ENCODE assay signal across 16 cellular contexts in the genomic region with DNA sequence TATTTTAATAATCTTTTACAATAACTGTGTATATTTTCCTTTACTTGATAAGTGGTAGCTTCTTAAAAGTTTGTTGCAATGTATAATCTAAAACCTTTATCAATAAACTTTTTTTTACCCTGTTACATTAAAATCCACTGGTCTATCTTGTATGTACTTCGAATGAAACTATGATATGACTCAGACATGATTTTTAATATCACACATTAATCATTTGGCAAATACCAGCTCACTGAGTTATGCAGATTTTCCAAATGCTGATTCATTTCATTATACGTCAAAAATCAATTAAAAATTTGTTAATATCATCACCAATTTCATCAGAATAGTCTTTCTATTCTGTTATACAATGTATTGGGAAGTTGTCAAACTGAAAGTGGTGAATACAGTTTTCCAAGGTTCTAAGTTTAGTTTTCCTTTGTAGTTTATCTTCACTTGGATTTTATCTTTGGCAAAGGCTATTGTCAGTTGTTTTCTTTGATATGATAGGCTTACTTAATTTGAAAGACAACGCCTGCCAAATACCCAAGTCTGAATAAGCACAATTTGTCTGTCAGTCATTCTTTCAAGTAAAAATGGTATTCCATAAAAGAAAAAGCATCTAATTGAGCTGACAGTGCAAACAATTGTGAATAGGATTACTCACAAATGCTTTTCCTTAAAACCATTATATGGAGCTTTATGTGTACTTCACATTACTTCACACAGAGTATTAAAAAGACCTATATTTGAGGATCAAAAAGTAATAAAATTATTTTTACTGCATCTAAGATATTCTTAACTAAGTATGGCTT.
DNase-seq lines count a peak whose midpoint lies in the region; ATAC-seq, FAIRE-seq and TF ChIP-seq lines count a peak whose summit lies in the region.
"Had no signal": no experiment of that assay in that cellular context is flagged by ENCODE, and none has a peak within 500 bp of the region (broad histone marks: within the 10 kb centered on the region; RNA-seq: fewer than 3 reads in every experiment).

No MANE protein-coding gene starts in this region.

- H3K4me2 ChIP-seq in MM.1S (ENCODE audit: low read depth, low read length), result no peak overlapping the region

- no peaks in the 10 kb centered on the region for H3K27me3 ChIP-seq in A673 (replicated peaks; ENCODE audit: insufficient read depth, low read depth, low read length, poor library complexity)
- H3K27me3 ChIP-seq in MM.1S (replicated peaks; ENCODE audit: insufficient read depth, low read length), result no peaks in the 10 kb centered on the region

- H3F3A ChIP-seq in MM.1S (ENCODE audit: insufficient read depth, low read length), result no peaks in the 10 kb centered on the region

- H3K4me3 ChIP-seq in A673 (ENCODE audit: low read depth, low read length, poor library complexity, severe bottlenecking) (no peak overlapping the region), MM.1S (ENCODE audit: low read length) (no peak overlapping the region)

- no TSS peak for BruUV-seq in A673 (replicated peaks; lab: Mats Ljungman, UMichigan)

- FAIRE-seq in H54 (lab: Jason Lieb, UNC), result peak; percentile 75

- POLR2A ChIA-PET in A673 (lab: Charles Lee; ENCODE audit: low non-redundant PET), result no interaction called here

- no peak for TF ChIP-seq POLR2A in H54 (IDR thresholded peaks at IDR 0.05; ENCODE audit: low read depth, low read length)

- H3K9ac ChIP-seq in MM.1S (ENCODE audit: low read length), result no peak overlapping the region

- no peaks in the 10 kb centered on the region for H3K79me2 ChIP-seq in MM.1S (ENCODE audit: low read length)

- H3K27ac ChIP-seq in A673 (ENCODE audit: low read depth, low read length, poor library complexity, severe bottlenecking), result no peak overlapping the region
- no peak overlapping the region for H3K27ac ChIP-seq in MM.1S (ENCODE audit: low read length)
- H3K27ac ChIP-seq: C4-2B had no signal

- peak; percentile 68 for ATAC-seq in SK-N-SH treated with all-trans-retinoic acid at 6 μM for 48 hours
- no peak for ATAC-seq in GM21423 (IDR thresholded peaks at IDR 0.05; ENCODE audit: unreplicated experiment)
- ATAC-seq: activated naive CD8-positive, alpha-beta T cell treated with anti-CD3 and anti-CD28 coated beads, Interleukin-2, amount 50 U/mL, for 24 hours; T-helper 17 cell had no signal

- intact Hi-C loops in A673 (cut with micrococcal nuclease; ENCODE audit: unreplicated experiment), result no loop called here
- intact Hi-C loops in activated naive CD4-positive, alpha-beta T cell treated with anti-CD3 and anti-CD28 coated beads for 36 hours (cut with micrococcal nuclease), result no loop called here

- H2AFZ ChIP-seq in MM.1S (ENCODE audit: low read length), result no peak overlapping the region

- H4K20me1 ChIP-seq in MM.1S (ENCODE audit: insufficient read depth, low read length), result no peaks in the 10 kb centered on the region; the same call in 1 of the 2 replicates

- no peaks in the 10 kb centered on the region for H3K9me3 Mint-ChIP-seq in activated naive CD4-positive, alpha-beta T cell treated with anti-CD3 and anti-CD28 coated beads for 36 hours
- H3K9me3 Mint-ChIP-seq: activated naive CD8-positive, alpha-beta T cell treated with anti-CD3 and anti-CD28 coated beads, Interleukin-2, amount 50 U/mL, for 24 hours had no signal

- no peaks in the 10 kb centered on the region for H3K9me3 ChIP-seq in A673 (ENCODE audit: low read depth, low read length, poor library complexity, severe bottlenecking)
- H3K9me3 ChIP-seq in MM.1S (replicated peaks; ENCODE audit: insufficient read depth, low read length), result no peaks in the 10 kb centered on the region

- no peaks in the 10 kb centered on the region for H3K9me2 ChIP-seq in MM.1S (replicated peaks; ENCODE audit: insufficient read depth, low read length)

- H3K36me3 Mint-ChIP-seq in activated naive CD4-positive, alpha-beta T cell treated with anti-CD3 and anti-CD28 coated beads for 36 hours (ENCODE audit: low read depth), result peaks cover 2% of the 10 kb centered on the region

- no peaks in the 10 kb centered on the region for H3K4me1 ChIP-seq in A673 (ENCODE audit: insufficient read depth, low read length, poor library complexity, severe bottlenecking)
- no peaks in the 10 kb centered on the region for H3K4me1 ChIP-seq in MM.1S (ENCODE audit: low read length)

- no peak overlapping the region for H3K4me3 Mint-ChIP-seq in activated naive CD4-positive, alpha-beta T cell treated with anti-CD3 and anti-CD28 coated beads for 36 hours
- H3K4me3 Mint-ChIP-seq: activated naive CD8-positive, alpha-beta T cell treated with anti-CD3 and anti-CD28 coated beads, Interleukin-2, amount 50 U/mL, for 24 hours; T-helper 17 cell had no signal

- H3K36me3 ChIP-seq in A673 (ENCODE audit: insufficient read depth, low read length, poor library complexity, severe bottlenecking) (no peaks in the 10 kb centered on the region), MM.1S (replicated peaks; ENCODE audit: insufficient read depth, low read length) (no peaks in the 10 kb centered on the region)

- peak; percentile 35 for DNase-seq in A673 (ENCODE audit: low spot score)
- no peak for DNase-seq in H54 (ENCODE audit: insufficient read length, low spot score)
- peak; percentile 28 for DNase-seq in foreskin melanocyte
- no peak for DNase-seq in T-helper 1 cell
- DNase-seq in MM.1S, result no peak
- no peak for DNase-seq in activated naive CD4-positive, alpha-beta T cell treated with anti-CD3 and anti-CD28 coated beads for 36 hours
- DNase-seq: activated naive CD8-positive, alpha-beta T cell treated with anti-CD3 and anti-CD28 coated beads, Interleukin-2, amount 50 U/mL, for 24 hours; effector CD4-positive, alpha-beta T cell; hypothalamus; midbrain; NCI-H1105; stimulated activated CD4-positive, alpha-beta T cell treated with anti-CD3 and anti-CD28 coated beads, Interleukin-4, amount 100 ng/mL, for 4 hours; T-helper 17 cell had no signal

- H3K27ac Mint-ChIP-seq in activated naive CD4-positive, alpha-beta T cell treated with anti-CD3 and anti-CD28 coated beads for 36 hours, result no peak overlapping the region
- H3K27ac Mint-ChIP-seq: activated naive CD8-positive, alpha-beta T cell treated with anti-CD3 and anti-CD28 coated beads, Interleukin-2, amount 50 U/mL, for 24 hours; T-helper 17 cell had no signal

- no peaks in the 10 kb centered on the region for H3K27me3 Mint-ChIP-seq in activated naive CD4-positive, alpha-beta T cell treated with anti-CD3 and anti-CD28 coated beads for 36 hours (ENCODE audit: low read depth)
- H3K27me3 Mint-ChIP-seq: activated naive CD8-positive, alpha-beta T cell treated with anti-CD3 and anti-CD28 coated beads, Interleukin-2, amount 50 U/mL, for 24 hours; T-helper 17 cell had no signal

- TF ChIP-seq CTCF in A673 (conservative IDR thresholded peaks at IDR 0.05; ENCODE audit: low read depth, low read length), result no peak
- TF ChIP-seq CTCF in MM.1S (IDR thresholded peaks at IDR 0.05; ENCODE audit: low read length), result no peak

- CTCF ChIA-PET in A673 (lab: Charles Lee), result no interaction called here
- CTCF ChIA-PET in activated naive CD4-positive, alpha-beta T cell treated with anti-CD3 and anti-CD28 coated beads for 36 hours (lab: Charles Lee), result interaction anchor here (0.8 kb wide), 1 partner anchor 170 kb away, joined by 3 read pairs; no protein-coding TSS in a partner anchor

- H3K4me1 Mint-ChIP-seq in activated naive CD4-positive, alpha-beta T cell treated with anti-CD3 and anti-CD28 coated beads for 36 hours (ENCODE audit: low read depth), result peaks cover 2% of the 10 kb centered on the region
- H3K4me1 Mint-ChIP-seq: T-helper 17 cell had no signal

TF ChIP-seq in SK-N-SH treated with all-trans-retinoic acid at 6 μM for 48 hours, 23 proteins besides CTCF, POLR2A, EP300 and RAD21:
- 0 out of 2 replicates have a peak, but pooled peaks have one; percentile 4 for TF ChIP-seq RARB (CRISPR knock-in tag; IDR thresholded peaks at IDR 0.05)
- TF ChIP-seq ZNF70 (CRISPR knock-in tag; IDR thresholded peaks at IDR 0.05), result no peak
- TF ChIP-seq SNAI2 (CRISPR knock-in tag; IDR thresholded peaks at IDR 0.05), result no peak
- TF ChIP-seq, protein P1, sequence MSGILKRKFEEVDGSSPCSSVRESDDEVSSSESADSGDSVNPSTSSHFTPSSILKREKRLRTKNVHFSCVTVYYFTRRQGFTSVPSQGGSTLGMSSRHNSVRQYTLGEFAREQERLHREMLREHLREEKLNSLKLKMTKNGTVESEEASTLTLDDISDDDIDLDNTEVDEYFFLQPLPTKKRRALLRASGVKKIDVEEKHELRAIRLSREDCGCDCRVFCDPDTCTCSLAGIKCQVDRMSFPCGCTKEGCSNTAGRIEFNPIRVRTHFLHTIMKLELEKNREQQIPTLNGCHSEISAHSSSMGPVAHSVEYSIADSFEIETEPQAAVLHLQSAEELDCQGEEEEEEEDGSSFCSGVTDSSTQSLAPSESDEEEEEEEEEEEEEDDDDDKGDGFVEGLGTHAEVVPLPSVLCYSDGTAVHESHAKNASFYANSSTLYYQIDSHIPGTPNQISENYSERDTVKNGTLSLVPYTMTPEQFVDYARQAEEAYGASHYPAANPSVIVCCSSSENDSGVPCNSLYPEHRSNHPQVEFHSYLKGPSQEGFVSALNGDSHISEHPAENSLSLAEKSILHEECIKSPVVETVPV (CRISPR knock-in tag; IDR thresholded peaks at IDR 0.05), result no peak
- no peak for TF ChIP-seq ISL1 (CRISPR knock-in tag; IDR thresholded peaks at IDR 0.05)
- TF ChIP-seq ZFP3 (CRISPR knock-in tag; IDR thresholded peaks at IDR 0.05), result no peak
- TF ChIP-seq, protein P2, sequence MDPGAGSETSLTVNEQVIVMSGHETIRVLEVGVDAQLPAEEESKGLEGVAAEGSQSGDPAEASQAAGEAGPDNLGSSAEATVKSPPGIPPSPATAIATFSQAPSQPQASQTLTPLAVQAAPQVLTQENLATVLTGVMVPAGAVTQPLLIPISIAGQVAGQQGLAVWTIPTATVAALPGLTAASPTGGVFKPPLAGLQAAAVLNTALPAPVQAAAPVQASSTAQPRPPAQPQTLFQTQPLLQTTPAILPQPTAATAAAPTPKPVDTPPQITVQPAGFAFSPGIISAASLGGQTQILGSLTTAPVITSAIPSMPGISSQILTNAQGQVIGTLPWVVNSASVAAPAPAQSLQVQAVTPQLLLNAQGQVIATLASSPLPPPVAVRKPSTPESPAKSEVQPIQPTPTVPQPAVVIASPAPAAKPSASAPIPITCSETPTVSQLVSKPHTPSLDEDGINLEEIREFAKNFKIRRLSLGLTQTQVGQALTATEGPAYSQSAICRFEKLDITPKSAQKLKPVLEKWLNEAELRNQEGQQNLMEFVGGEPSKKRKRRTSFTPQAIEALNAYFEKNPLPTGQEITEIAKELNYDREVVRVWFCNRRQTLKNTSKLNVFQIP (CRISPR knock-in tag; IDR thresholded peaks at IDR 0.05; ENCODE audit: borderline replicate concordance, low read depth), result no peak; the same call in 1 of the 2 replicates
- TF ChIP-seq TOX (CRISPR knock-in tag; IDR thresholded peaks at IDR 0.05; ENCODE audit: borderline replicate concordance), result no peak

Comparison
In these comparisons a context has a peak if more than half of its experiments do, and no peak if none do; other contexts are left out.
1. DNase-seq: peak in A673 (single experiment) and foreskin melanocyte (single experiment); none in H54 (single experiment), T-helper 1 cell (0 of 5), MM.1S (single experiment) and activated naive CD4-positive, alpha-beta T cell treated with anti-CD3 and anti-CD28 coated beads for 36 hours (single experiment).